In genomic region chr9:107340920-107341632, GRCh38 we compare ENCODE assay signal across 8 cellular contexts. TPM values are rescaled to one million over a fixed set of nuclear protein-coding genes. Genes with fewer than 3 reads are reported as not detected.
DNase-seq lines count a peak whose midpoint lies in the region; ATAC-seq and TF ChIP-seq lines count a peak whose summit lies in the region.

No MANE protein-coding gene starts in this region.

- H3K4me2 ChIP-seq in OCI-LY1 (ENCODE audit: low read length) (peak overlapping the region; percentile 46), neural cell (ENCODE audit: low read length) (no peak overlapping the region)

- H4K20me1 ChIP-seq in OCI-LY1 (ENCODE audit: insufficient read depth, low read length) (no peaks in the 10 kb centered on the region), neural cell (ENCODE audit: insufficient read depth) (no peaks in the 10 kb centered on the region)

- WGBS in esophagus squamous epithelium, 2 donors, result 5 to 22% methylated on average over 15 to 16 of the region's 18 CpGs

- H3K9me3 ChIP-seq in OCI-LY1 (ENCODE audit: low read length) (no peaks in the 10 kb centered on the region), esophagus squamous epithelium (no peaks in the 10 kb centered on the region), neural cell (ENCODE audit: low read length) (no peaks in the 10 kb centered on the region)

- TF ChIP-seq RAD21 in neural cell (conservative IDR thresholded peaks at IDR 0.05), result no peak

- H3K4me3 ChIP-seq in OCI-LY1 (ENCODE audit: low read depth, low read length, poor library complexity, severe bottlenecking), result peak overlapping the region; percentile 12
- H3K4me3 ChIP-seq in esophagus squamous epithelium, result peak overlapping the region in 1 of 4 donors; percentile 22
- H3K4me3 ChIP-seq in neural cell (ENCODE audit: low read length), result no peak overlapping the region

- intact Hi-C loops in esophagus squamous epithelium (cut with DNase I), result loop anchor here (10.0 kb wide), 1 partner anchor 106 kb away; no protein-coding TSS in a partner anchor

- no peak overlapping the region for H3K4me3 Mint-ChIP-seq in stimulated activated naive CD8-positive, alpha-beta T cell treated with anti-CD3 and anti-CD28 coated beads, Interleukin-15, amount 100 ng/mL, for 72 hours

- ATAC-seq in GM21390 (IDR thresholded peaks at IDR 0.05; ENCODE audit: unreplicated experiment), result peak; percentile 85
- ATAC-seq in stimulated activated naive CD8-positive, alpha-beta T cell treated with anti-CD3 and anti-CD28 coated beads, Interleukin-15, amount 100 ng/mL, for 72 hours, result peak; percentile 78

- no peaks in the 10 kb centered on the region for H3K79me2 ChIP-seq in OCI-LY1 (ENCODE audit: insufficient read depth, low read length)
- H3K79me2 ChIP-seq in neural cell (replicated peaks; ENCODE audit: insufficient read depth, low read length), result no peaks in the 10 kb centered on the region

- H3K36me3 ChIP-seq in OCI-LY1 (ENCODE audit: insufficient read depth, low read length) (peaks cover 14% of the 10 kb centered on the region; the same call in 1 of the 2 replicates), esophagus squamous epithelium (peaks cover 0 to 11% (median 6%) of the 10 kb centered on the region in 3 donors), neural cell (ENCODE audit: insufficient read depth, low read length) (no peaks in the 10 kb centered on the region)

- H3K9ac ChIP-seq in OCI-LY1 (ENCODE audit: low read length) (no peak overlapping the region), neural cell (ENCODE audit: low read length) (no peak overlapping the region)

- H3K27me3 ChIP-seq in OCI-LY1 (ENCODE audit: insufficient read depth, low read length), result no peaks in the 10 kb centered on the region
- no peaks in the 10 kb centered on the region for H3K27me3 ChIP-seq in esophagus squamous epithelium
- H3K27me3 ChIP-seq in neural cell (ENCODE audit: insufficient read depth, low read depth, low read length), result no peaks in the 10 kb centered on the region

- H3K9me3 Mint-ChIP-seq in stimulated activated naive CD8-positive, alpha-beta T cell treated with anti-CD3 and anti-CD28 coated beads, Interleukin-15, amount 100 ng/mL, for 72 hours, result no peaks in the 10 kb centered on the region

- H3K27ac Mint-ChIP-seq in stimulated activated naive CD8-positive, alpha-beta T cell treated with anti-CD3 and anti-CD28 coated beads, Interleukin-15, amount 100 ng/mL, for 72 hours, result peak overlapping the region in 1 of 2 donors; percentile 43

- H3K9me2 ChIP-seq in OCI-LY1 (ENCODE audit: low read depth, low read length), result no peaks in the 10 kb centered on the region
- H3K9me2 ChIP-seq in neural cell (ENCODE audit: insufficient read depth, low read length), result no peaks in the 10 kb centered on the region

- TF ChIP-seq CTCF in OCI-LY1 (IDR thresholded peaks at IDR 0.05; ENCODE audit: low read length) (peak; percentile 94), esophagus squamous epithelium (IDR thresholded peaks at IDR 0.05) (peak; percentile 74 to 93 (median 90)), neural cell (IDR thresholded peaks at IDR 0.05; ENCODE audit: poor library complexity, severe bottlenecking) (peak; percentile 41)

- no peak for TF ChIP-seq EP300 in neural cell (conservative IDR thresholded peaks at IDR 0.05; ENCODE audit: poor library complexity, severe bottlenecking)

- TF ChIP-seq POLR2A in esophagus squamous epithelium (IDR thresholded peaks at IDR 0.05), result no peak

- no peaks in the 10 kb centered on the region for H3F3A ChIP-seq in OCI-LY1 (ENCODE audit: insufficient read depth, low read length)
- H3F3A ChIP-seq in neural cell (ENCODE audit: insufficient read depth, low read length, poor library complexity, severe bottlenecking), result no peaks in the 10 kb centered on the region

- H3K27ac ChIP-seq in OCI-LY1 (ENCODE audit: low read depth, low read length, poor library complexity, severe bottlenecking), result peak overlapping the region; percentile 22
- H3K27ac ChIP-seq in esophagus squamous epithelium, result peak overlapping the region; percentile 13 to 59 (median 33)
- H3K27ac ChIP-seq in neural cell (ENCODE audit: low read length), result no peak overlapping the region

- H2AFZ ChIP-seq in OCI-LY1 (ENCODE audit: low read length) (no peak overlapping the region), neural cell (ENCODE audit: low read depth, low read length) (no peak overlapping the region)

- peaks cover 24% of the 10 kb centered on the region for H3K4me1 Mint-ChIP-seq in stimulated activated naive CD8-positive, alpha-beta T cell treated with anti-CD3 and anti-CD28 coated beads, Interleukin-15, amount 100 ng/mL, for 72 hours

- H3K4me1 ChIP-seq in OCI-LY1 (ENCODE audit: insufficient read depth, low read length, severe bottlenecking), result peaks cover 8% of the 10 kb centered on the region
- H3K4me1 ChIP-seq in esophagus squamous epithelium, result peaks cover 7 to 40% (median 18%) of the 10 kb centered on the region in 3 donors

- DNase-seq in D341Med (ENCODE audit: low spot score), result peak; percentile 87
- peak; percentile 72 for DNase-seq in HPDE6-E6E7 (ENCODE audit: extremely low spot score)
- DNase-seq in activated T-cell treated with anti-CD3 and anti-CD28 coated beads, Interleukin-2, amount 50 U/mL, for 1 hour, result peak; percentile 81
- DNase-seq in esophagus squamous epithelium (lab: John Stamatoyannopoulos, UW), result peak; percentile 10
- peak; percentile 71 to 76 for DNase-seq in stimulated activated naive CD8-positive, alpha-beta T cell treated with anti-CD3 and anti-CD28 coated beads, Interleukin-15, amount 100 ng/mL, for 72 hours

- no peaks in the 10 kb centered on the region for H3K27me3 Mint-ChIP-seq in stimulated activated naive CD8-positive, alpha-beta T cell treated with anti-CD3 and anti-CD28 coated beads, Interleukin-15, amount 100 ng/mL, for 72 hours

TF ChIP-seq in neural cell, 6 proteins besides CTCF, POLR2A, EP300 and RAD21:
- TF ChIP-seq REST (IDR thresholded peaks at IDR 0.05; ENCODE audit: borderline replicate concordance) (no peak), POLR2AphosphoS5 (IDR thresholded peaks at IDR 0.05) (no peak), EZH2 (IDR thresholded peaks at IDR 0.05; ENCODE audit: borderline replicate concordance, insufficient read depth, low read length, poor library complexity, severe bottlenecking) (no peak), SMC3 (conservative IDR thresholded peaks at IDR 0.05; ENCODE audit: poor library complexity) (no peak), MXI1 (conservative IDR thresholded peaks at IDR 0.05; ENCODE audit: poor library complexity, severe bottlenecking) (no peak), TAF1 (IDR thresholded peaks at IDR 0.05; ENCODE audit: low read depth) (no peak)

RNA-seq across cellular contexts. Expression of gene RAD23B, which starts 58.0 kb away (rescaled TPM):
- 10 to 100 TPM; 69.8 to 94.4 (median 74.4) TPM for total RNA-seq in esophagus squamous epithelium
- polyA plus RNA-seq in neural cell, result 97.3 and 109 TPM in 2 replicates
- 103 and 107 TPM in 2 replicates for polyA minus RNA-seq in neural cell

Comparison
In these comparisons a context has a peak if more than half of its experiments do, and no peak if none do; other contexts are left out.
1. DNase-seq: peak in every context shown above with its lines; median percentile 87 in D341Med; 81 in activated T-cell treated with anti-CD3 and anti-CD28 coated beads, Interleukin-2, amount 50 U/mL, for 1 hour; 74 in stimulated activated naive CD8-positive, alpha-beta T cell treated with anti-CD3 and anti-CD28 coated beads, Interleukin-15, amount 100 ng/mL, for 72 hours; 72 in HPDE6-E6E7; 10 in esophagus squamous epithelium.
2. CTCF ChIP-seq: peak in every context shown above with its lines; median percentile 94 in OCI-LY1; 90 in esophagus squamous epithelium; 41 in neural cell.